Comparison of ENCODE assay signal across 1 cellular context in the genomic region with DNA sequence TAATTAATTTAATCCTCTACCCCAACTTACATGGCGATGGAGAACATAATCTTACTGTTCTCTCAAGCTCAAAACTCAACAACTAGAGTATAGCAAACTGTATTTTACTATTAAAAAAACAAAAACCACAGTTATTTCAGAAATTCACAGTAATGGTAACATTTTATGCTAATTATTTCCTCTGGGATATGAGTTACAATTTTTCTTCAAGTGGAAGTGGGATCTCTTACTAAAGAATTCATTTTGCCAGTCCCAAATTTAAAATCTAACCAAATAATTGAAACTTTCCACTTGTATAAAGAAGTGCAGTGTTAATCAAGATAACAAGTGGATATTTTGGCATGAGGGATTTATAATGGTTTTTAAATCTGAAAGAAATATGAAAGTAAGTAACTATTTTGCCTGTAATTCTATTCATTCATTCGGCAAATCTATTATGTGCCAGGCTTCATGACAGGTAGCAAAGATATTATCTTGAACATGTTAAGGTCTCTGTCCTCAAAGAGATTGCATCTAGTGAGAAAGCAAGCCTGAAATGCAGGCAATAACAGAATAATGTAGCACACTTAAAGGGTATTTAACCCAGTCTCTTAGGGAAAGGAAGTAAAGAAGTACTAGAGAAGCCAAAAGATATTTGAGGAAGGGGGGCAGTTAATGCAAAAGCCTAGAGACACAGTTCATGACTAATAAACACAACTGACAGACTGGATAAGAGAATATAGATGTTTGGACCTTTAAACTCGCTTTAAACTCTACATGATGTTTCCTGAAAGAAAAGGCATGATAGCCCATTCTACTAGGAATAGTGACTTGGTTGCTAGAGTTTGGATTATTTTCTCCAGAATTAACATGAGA.
TF ChIP-seq lines count a peak whose summit lies in the region.

No MANE protein-coding gene starts in this region.

TF ChIP-seq in H1, 55 proteins besides CTCF, POLR2A, EP300 and RAD21:
- TF ChIP-seq JUN (IDR thresholded peaks at IDR 0.05; ENCODE audit: low read depth, low read length) (no peak), BCL11A (IDR thresholded peaks at IDR 0.05; ENCODE audit: low read depth in 2 of 2, low read length in 2 of 2) (no peak), SP2 (IDR thresholded peaks at IDR 0.05; ENCODE audit: low read length) (no peak), TEAD4 (IDR thresholded peaks at IDR 0.05; ENCODE audit: low read depth, low read length) (no peak), TBP (IDR thresholded peaks at IDR 0.05; ENCODE audit: low read depth, low read length) (no peak), SP4 (IDR thresholded peaks at IDR 0.05; ENCODE audit: low read length) (no peak), SIRT6 (IDR thresholded peaks at IDR 0.05; ENCODE audit: low read length) (no peak), JUND (IDR thresholded peaks at IDR 0.05; ENCODE audit: low read length) (no peak), HDAC6 (IDR thresholded peaks at IDR 0.05; ENCODE audit: low read depth, low read length) (no peak), TAF7 (optimal IDR thresholded peaks at IDR 0.05; ENCODE audit: borderline replicate concordance, low read depth, low read length) (no peak), HDAC2 (IDR thresholded peaks at IDR 0.05; ENCODE audit: borderline replicate concordance in 1 of 2, low read depth in 2 of 2, low read length in 2 of 2) (no peak), RNF2 (IDR thresholded peaks at IDR 0.05; ENCODE audit: borderline replicate concordance, low read depth, low read length, missing control alignments, poor library complexity, severe bottlenecking) (no peak), TAF1 (IDR thresholded peaks at IDR 0.05; ENCODE audit: low read depth, low read length) (no peak), POU5F1 (IDR thresholded peaks at IDR 0.05; ENCODE audit: low read depth, low read length) (no peak), NRF1 (IDR thresholded peaks at IDR 0.05; ENCODE audit: low read depth, low read length) (no peak), MAX (IDR thresholded peaks at IDR 0.05) (no peak), POLR2AphosphoS5 (IDR thresholded peaks at IDR 0.05; ENCODE audit: low read depth, low read length) (no peak), MAFK (IDR thresholded peaks at IDR 0.05; ENCODE audit: low read depth, low read length) (no peak), EZH2 (IDR thresholded peaks at IDR 0.05; ENCODE audit: low read depth, low read length, severe bottlenecking) (no peak)
